1 cellular context compared by ENCODE assay signal in genomic region chr15:88974392-88974791, GRCh38.
A peak's percentile ranks its signal among the peaks of the same experiment; 100 is the strongest.
TF ChIP-seq lines count a peak whose summit lies in the region.

No MANE protein-coding gene starts in this region.

TF ChIP-seq in K562, 482 proteins besides CTCF, POLR2A, EP300 and RAD21 (continued from another document):
- no peak for TF ChIP-seq BCLAF1 (IDR thresholded peaks at IDR 0.05; ENCODE audit: borderline replicate concordance in 1 of 2, control insufficient read depth in 1 of 2, low read depth in 2 of 2, low read length in 1 of 2)
- TF ChIP-seq CEBPG (CRISPR knock-in tag; IDR thresholded peaks at IDR 0.05) = no peak; the same call in 1 of the 2 replicates
- TF ChIP-seq CEBPG (tag; conservative IDR thresholded peaks at IDR 0.05 in 1 of 2, IDR thresholded peaks at IDR 0.05 in 1 of 2) = 0 out of 4 replicates have a peak, but pooled peaks of 1 of the 2 experiments have one; percentile 21
- TF ChIP-seq, protein P1, sequence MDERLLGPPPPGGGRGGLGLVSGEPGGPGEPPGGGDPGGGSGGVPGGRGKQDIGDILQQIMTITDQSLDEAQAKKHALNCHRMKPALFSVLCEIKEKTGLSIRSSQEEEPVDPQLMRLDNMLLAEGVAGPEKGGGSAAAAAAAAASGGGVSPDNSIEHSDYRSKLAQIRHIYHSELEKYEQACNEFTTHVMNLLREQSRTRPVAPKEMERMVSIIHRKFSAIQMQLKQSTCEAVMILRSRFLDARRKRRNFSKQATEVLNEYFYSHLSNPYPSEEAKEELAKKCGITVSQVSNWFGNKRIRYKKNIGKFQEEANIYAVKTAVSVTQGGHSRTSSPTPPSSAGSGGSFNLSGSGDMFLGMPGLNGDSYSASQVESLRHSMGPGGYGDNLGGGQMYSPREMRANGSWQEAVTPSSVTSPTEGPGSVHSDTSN (CRISPR knock-in tag; IDR thresholded peaks at IDR 0.05; ENCODE audit: low read depth) = no peak
- TF ChIP-seq, protein P1 (tag; conservative IDR thresholded peaks at IDR 0.05; ENCODE audit: low read depth) = 0 out of 2 replicates have a peak, but pooled peaks have one; percentile 13
- TF ChIP-seq SUPT5H (IDR thresholded peaks at IDR 0.05) = no peak
- peak; percentile 86 for TF ChIP-seq CEBPB (tag; IDR thresholded peaks at IDR 0.05)
- no peak for TF ChIP-seq SMAD3 (CRISPR knock-in tag; conservative IDR thresholded peaks at IDR 0.05)
- TF ChIP-seq MEIS2 (IDR thresholded peaks at IDR 0.05; ENCODE audit: partially characterized antibody) = peak; percentile 53
- no peak for TF ChIP-seq MXI1 (IDR thresholded peaks at IDR 0.05; ENCODE audit: low read depth, low read length)
- peak; percentile 22; the same call in 1 of the 2 replicates for TF ChIP-seq TEAD4 (IDR thresholded peaks at IDR 0.05; ENCODE audit: low read length)
- TF ChIP-seq TEAD4 (CRISPR knock-in tag; IDR thresholded peaks at IDR 0.05; ENCODE audit: borderline replicate concordance) = no peak
- peak in 1 of 2 experiments; percentile 16; a peak in 1 of 4 replicates for TF ChIP-seq TRIM24 (IDR thresholded peaks at IDR 0.05)
- no peak for TF ChIP-seq POLR2AphosphoS2 (IDR thresholded peaks at IDR 0.05; ENCODE audit: low read length)
- no peak for TF ChIP-seq ETS1 (conservative IDR thresholded peaks at IDR 0.05; ENCODE audit: control insufficient read depth, low read depth, low read length)
